ENCODE assay signal across 22 cellular contexts in genomic region chr4:173498771-173499170, GRCh38. TPM values are rescaled to one million over a fixed set of nuclear protein-coding genes. Genes with fewer than 3 reads are reported as not detected.
"Had no signal": no experiment of that assay in that cellular context is flagged by ENCODE, and none has a peak within 500 bp of the region (broad histone marks: within the 10 kb centered on the region; RNA-seq: fewer than 3 reads in every experiment).

No MANE protein-coding gene starts in this region.

- H3K9me3 Mint-ChIP-seq: activated naive CD4-positive, alpha-beta T cell treated with anti-CD3 and anti-CD28 coated beads for 36 hours; activated T-helper 17 cell treated with anti-CD3 and anti-CD28 coated beads, Interleukin-2, amount 50 U/mL, for 72 hours had no signal

- H3K27ac Mint-ChIP-seq: activated CD4-positive, alpha-beta memory T cell treated with anti-CD3 and anti-CD28 coated beads for 36 hours; activated naive CD4-positive, alpha-beta T cell treated with anti-CD3 and anti-CD28 coated beads for 36 hours; activated naive CD8-positive, alpha-beta T cell; activated T-helper 17 cell treated with anti-CD3 and anti-CD28 coated beads, Interleukin-2, amount 50 U/mL, for 72 hours had no signal

- ATAC-seq: activated T-helper 17 cell treated with anti-CD3 and anti-CD28 coated beads, Interleukin-2, amount 50 U/mL, for 72 hours; PC-3 had no signal

- H3K4me3 Mint-ChIP-seq: activated CD4-positive, alpha-beta memory T cell treated with anti-CD3 and anti-CD28 coated beads for 36 hours; activated CD4-positive, alpha-beta T cell treated with anti-CD3 and anti-CD28 coated beads, Interleukin-2, amount 10 ng/mL, durations not matched to agents 7 days and 5 days; activated naive CD4-positive, alpha-beta T cell treated with anti-CD3 and anti-CD28 coated beads for 36 hours; activated naive CD8-positive, alpha-beta T cell had no signal

- DNase-seq: activated CD4-positive, alpha-beta memory T cell treated with anti-CD3 and anti-CD28 coated beads for 36 hours; activated CD4-positive, alpha-beta T cell treated with anti-CD3 and anti-CD28 coated beads, Interleukin-2, amount 10 ng/mL, durations not matched to agents 7 days and 5 days; activated CD4-positive, CD25-positive, alpha-beta regulatory T cell treated with anti-CD3 and anti-CD28 coated beads, Interleukin-2, amount 50 U/mL, for 72 hours; activated CD8-positive, alpha-beta memory T cell treated with anti-CD3 and anti-CD28 coated beads for 24 hours; activated gamma-delta T cell; activated naive CD4-positive, alpha-beta T cell treated with anti-CD3 and anti-CD28 coated beads for 36 hours; activated T-cell treated with anti-CD3 and anti-CD28 coated beads for 4 hours; activated T-cell treated with anti-CD3 and anti-CD28 coated beads, Interleukin-2, amount 50 U/mL, for 48 hours; anterior cingulate cortex; cerebellar nuclear complex; Kasumi-1; NCI-H1105 treated with DMSO at 0.1 percent for 48 hours; NCI-H146; NCI-H187 treated with DMSO at 0.1 percent for 48 hours; NCI-H2081 treated with DMSO at 0.1 percent for 48 hours; NCI-H446; NCI-H524; PC-3; SIG-M5 had no signal

RNA-seq across cellular contexts. Expression of gene HAND2, which starts 31.3 kb away (rescaled TPM):
- total RNA-seq: activated CD4-positive, alpha-beta memory T cell treated with anti-CD3 and anti-CD28 coated beads for 36 hours; activated CD4-positive, alpha-beta T cell treated with anti-CD3 and anti-CD28 coated beads, Interleukin-2, amount 10 ng/mL, durations not matched to agents 7 days and 5 days; activated naive CD4-positive, alpha-beta T cell treated with anti-CD3 and anti-CD28 coated beads for 36 hours; activated T-helper 17 cell treated with anti-CD3 and anti-CD28 coated beads, Interleukin-2, amount 50 U/mL, for 72 hours; PC-3; T-helper 1 cell treated with Interleukin-12 subunit alpha and Interleukin-12 subunit beta and Interleukin-4 antibody, amounts not matched to agents 30 ng/mL and 1 ng/mL, for 36 hours had no signal
